7 cellular contexts compared by ENCODE assay signal in genomic region chr2:215483431-215483830, GRCh38.
"Had no signal": no experiment of that assay in that cellular context is flagged by ENCODE, and none has a peak within 500 bp of the region (broad histone marks: within the 10 kb centered on the region; RNA-seq: fewer than 3 reads in every experiment).

No MANE protein-coding gene starts in this region.

- FAIRE-seq: H1, H54, HTR-8/SVneo had no signal

- H3K4me2 ChIP-seq: GM23338 had no signal

- H2AFZ ChIP-seq: GM23338 had no signal

- DNase-seq: H9, HCEC 1CT, KG1 had no signal

- ATAC-seq: GM23338 had no signal

- H3K4me3 ChIP-seq: GM23338 had no signal
